Comparison of ENCODE assay signal across 21 cellular contexts in the genomic region with DNA sequence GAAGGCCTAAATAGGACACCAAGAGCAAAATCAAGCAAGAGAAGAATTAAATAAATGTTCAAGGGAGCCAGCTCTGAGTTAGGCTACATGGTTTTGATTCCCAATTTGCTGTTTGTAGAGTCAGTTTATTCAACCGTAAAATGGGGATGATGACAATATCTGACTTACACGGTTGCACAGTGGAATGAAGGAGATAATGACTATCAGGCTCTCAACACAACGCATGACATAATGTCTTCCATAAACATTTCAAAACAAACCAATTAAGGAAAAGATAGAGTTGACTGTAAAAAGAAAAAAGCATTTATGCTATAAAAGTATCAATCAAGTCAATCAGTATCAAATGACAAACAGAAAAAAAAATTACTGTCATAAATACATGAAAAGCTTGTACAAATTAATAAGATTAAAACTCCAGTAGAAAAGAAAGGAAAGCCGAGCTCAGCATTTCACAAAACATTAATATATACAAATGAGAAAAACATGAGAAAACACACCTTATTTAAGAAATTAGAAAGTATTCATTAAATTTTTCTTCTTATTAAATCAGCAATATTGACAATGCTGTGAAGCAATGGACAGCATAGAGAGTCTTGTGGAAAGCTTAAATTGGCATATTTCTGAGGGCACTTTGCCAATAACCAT.
DNase-seq lines count a peak whose midpoint lies in the region; ATAC-seq, FAIRE-seq and TF ChIP-seq lines count a peak whose summit lies in the region.
"Had no signal": no experiment of that assay in that cellular context is flagged by ENCODE, and none has a peak within 500 bp of the region (broad histone marks: within the 10 kb centered on the region; RNA-seq: fewer than 3 reads in every experiment).

No MANE protein-coding gene starts in this region.

- H3K4me3 Mint-ChIP-seq in activated naive CD8-positive, alpha-beta T cell treated with anti-CD3 and anti-CD28 coated beads, Interleukin-2, amount 50 U/mL, for 24 hours: no peak overlapping the region
- H3K4me3 Mint-ChIP-seq: activated naive CD4-positive, alpha-beta T cell treated with anti-CD3 and anti-CD28 coated beads, Interleukin-2, amount 50 U/mL, for 24 hours; activated T-helper 1 cell treated with anti-CD3 and anti-CD28 coated beads, Interleukin-12 subunit alpha, Interleukin-12 subunit beta, Interleukin-2, Interleukin-4 antibody, amounts not matched to agents 30 ng/mL and 10 ng/mL and 1 ng/mL, durations not matched to agents 14 hours and 24 hours and 36 hours had no signal

- intact Hi-C loops in pancreas (cut with DNase I): no loop called here

- 77 to 81% methylated on average over 4 of the region's 4 CpGs for WGBS in pancreas, 2 donors

- H3K36me3 Mint-ChIP-seq in activated naive CD8-positive, alpha-beta T cell treated with anti-CD3 and anti-CD28 coated beads, Interleukin-2, amount 50 U/mL, for 24 hours (ENCODE audit: low read depth): peaks cover 32% of the 10 kb centered on the region

- H3K9me3 ChIP-seq in pancreas: no peaks in the 10 kb centered on the region
- H3K9me3 ChIP-seq: neutrophil, SK-N-SH had no signal

- no peak overlapping the region for H3K4me3 ChIP-seq in pancreas
- H3K4me3 ChIP-seq: MG63 had no signal

- H3K4me1 ChIP-seq in pancreas: peaks cover 4 to 10% (median 8%) of the 10 kb centered on the region in 3 donors

- ATAC-seq in pancreas: no peak
- ATAC-seq in activated naive CD8-positive, alpha-beta T cell treated with anti-CD3 and anti-CD28 coated beads, Interleukin-2, amount 50 U/mL, for 24 hours: no peak

- TF ChIP-seq CTCF in pancreas (IDR thresholded peaks at IDR 0.05): no peak

- FAIRE-seq in colon (lab: Jason Lieb, UNC) (peak; percentile 57), pancreas (lab: Jason Lieb, UNC) (peak; percentile 72)
- FAIRE-seq: kidney had no signal

- no peaks in the 10 kb centered on the region for H3K27me3 ChIP-seq in pancreas
- H3K27me3 ChIP-seq: MG63, neutrophil had no signal

- H3K4me1 Mint-ChIP-seq in activated naive CD8-positive, alpha-beta T cell treated with anti-CD3 and anti-CD28 coated beads, Interleukin-2, amount 50 U/mL, for 24 hours: no peaks in the 10 kb centered on the region
- H3K4me1 Mint-ChIP-seq: activated naive CD4-positive, alpha-beta T cell treated with anti-CD3 and anti-CD28 coated beads, Interleukin-2, amount 50 U/mL, for 24 hours had no signal

- no peak overlapping the region for H3K27ac ChIP-seq in pancreas
- H3K27ac ChIP-seq: 22Rv1, neutrophil had no signal

- peak in 2 of 3 experiments; percentile 14 to 59 for DNase-seq in NCI-H1417 (lab: John Stamatoyannopoulos, UW)
- DNase-seq in NCI-H1417 treated with DMSO at 0.1 percent for 48 hours (lab: John Stamatoyannopoulos, UW): no peak
- DNase-seq in NCI-H748 treated with DMSO at 0.1 percent for 48 hours (lab: John Stamatoyannopoulos, UW): peak; percentile 17
- DNase-seq in pancreas: no peak
- DNase-seq in activated naive CD8-positive, alpha-beta T cell treated with anti-CD3 and anti-CD28 coated beads, Interleukin-2, amount 50 U/mL, for 24 hours: no peak
- DNase-seq in DMS53 (lab: John Stamatoyannopoulos, UW): no peak
- no peak for DNase-seq in iPS-NIHi11 (ENCODE audit: low spot score)
- DNase-seq: activated CD4-positive, alpha-beta T cell treated with anti-CD3 and anti-CD28 coated beads, Interleukin-2, amount 50 U/mL, for 1 hour; cerebellar nuclear complex; effector CD4-positive, alpha-beta T cell; kidney; MG63; NCI-H187; RPMI8226; SK-N-SH; trophoblast cell had no signal

- H3K27ac Mint-ChIP-seq in activated naive CD8-positive, alpha-beta T cell treated with anti-CD3 and anti-CD28 coated beads, Interleukin-2, amount 50 U/mL, for 24 hours: no peak overlapping the region
- H3K27ac Mint-ChIP-seq: activated naive CD4-positive, alpha-beta T cell treated with anti-CD3 and anti-CD28 coated beads, Interleukin-2, amount 50 U/mL, for 24 hours; activated T-helper 1 cell treated with anti-CD3 and anti-CD28 coated beads, Interleukin-12 subunit alpha, Interleukin-12 subunit beta, Interleukin-2, Interleukin-4 antibody, amounts not matched to agents 30 ng/mL and 10 ng/mL and 1 ng/mL, durations not matched to agents 14 hours and 24 hours and 36 hours had no signal

- H3K27me3 Mint-ChIP-seq in activated naive CD8-positive, alpha-beta T cell treated with anti-CD3 and anti-CD28 coated beads, Interleukin-2, amount 50 U/mL, for 24 hours: no peaks in the 10 kb centered on the region
- H3K27me3 Mint-ChIP-seq: activated naive CD4-positive, alpha-beta T cell treated with anti-CD3 and anti-CD28 coated beads, Interleukin-2, amount 50 U/mL, for 24 hours had no signal

- H3K36me3 ChIP-seq in pancreas: no peaks in the 10 kb centered on the region
- H3K36me3 ChIP-seq: neutrophil had no signal

- peaks cover 16% of the 10 kb centered on the region for H3K9me3 Mint-ChIP-seq in activated naive CD8-positive, alpha-beta T cell treated with anti-CD3 and anti-CD28 coated beads, Interleukin-2, amount 50 U/mL, for 24 hours
- H3K9me3 Mint-ChIP-seq: activated naive CD4-positive, alpha-beta T cell treated with anti-CD3 and anti-CD28 coated beads, Interleukin-2, amount 50 U/mL, for 24 hours had no signal

Comparison
In these comparisons a context has a peak if more than half of its experiments do, and no peak if none do; other contexts are left out.
1. DNase-seq: peak in NCI-H1417 (2 of 3) and NCI-H748 treated with DMSO at 0.1 percent for 48 hours (single experiment); none in NCI-H1417 treated with DMSO at 0.1 percent for 48 hours (single experiment), pancreas (0 of 6), activated naive CD8-positive, alpha-beta T cell treated with anti-CD3 and anti-CD28 coated beads, Interleukin-2, amount 50 U/mL, for 24 hours (single experiment), DMS53 (single experiment) and iPS-NIHi11 (single experiment).